ENCODE assay signal across 18 cellular contexts in the genomic region with DNA sequence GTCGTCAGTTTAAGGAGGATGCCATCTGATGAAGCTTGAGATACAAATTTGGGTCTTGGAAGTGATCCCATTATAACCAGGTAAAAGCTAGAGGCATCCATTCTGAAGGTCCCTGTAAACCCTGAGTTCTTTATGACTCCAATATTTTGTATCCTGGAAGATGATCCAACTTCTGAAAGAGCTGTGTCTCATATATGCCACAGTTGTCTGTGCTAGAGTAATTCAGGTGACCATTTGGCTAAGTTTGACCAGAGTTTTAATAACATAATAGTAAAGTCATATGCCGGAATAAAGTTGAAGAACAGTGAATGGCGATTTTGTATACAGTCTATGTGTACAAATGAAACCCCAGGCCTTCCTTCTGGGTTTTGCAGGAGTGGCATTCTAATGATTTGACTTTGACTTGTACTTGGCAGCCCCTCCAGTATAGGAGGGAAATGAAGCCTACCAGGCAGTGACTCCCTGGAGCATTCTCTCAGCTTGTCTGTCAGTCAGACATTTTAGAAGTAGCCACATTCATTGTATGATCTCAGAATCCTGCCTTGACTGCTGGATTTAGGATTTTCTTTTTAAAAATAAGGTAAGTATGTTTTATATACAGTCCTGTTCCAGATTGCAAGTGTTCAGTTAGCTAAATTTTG. TPM values are rescaled to one million over a fixed set of nuclear protein-coding genes. Genes with fewer than 3 reads are reported as not detected.
DNase-seq lines count a peak whose midpoint lies in the region; ATAC-seq, FAIRE-seq and TF ChIP-seq lines count a peak whose summit lies in the region.
"Had no signal": no experiment of that assay in that cellular context is flagged by ENCODE, and none has a peak within 500 bp of the region (broad histone marks: within the 10 kb centered on the region; RNA-seq: fewer than 3 reads in every experiment).

No MANE protein-coding gene starts in this region.

- H3K27ac ChIP-seq in esophagus muscularis mucosa (replicated peaks in 1 of 4) (peak overlapping the region in 3 of 4 donors; percentile 7 to 39 (median 23)), rectal smooth muscle tissue (ENCODE audit: low read depth, low read length) (peak overlapping the region; percentile 32)
- H3K27ac ChIP-seq: C4-2B had no signal

- H3K27me3 ChIP-seq in esophagus muscularis mucosa, result no peaks in the 10 kb centered on the region
- no peaks in the 10 kb centered on the region for H3K27me3 ChIP-seq in rectal smooth muscle tissue (ENCODE audit: control insufficient read depth, insufficient read depth, low read length)

- peaks cover 0 to 32% (median 17%) of the 10 kb centered on the region in 4 donors for H3K4me1 ChIP-seq in esophagus muscularis mucosa
- no peaks in the 10 kb centered on the region for H3K4me1 ChIP-seq in rectal smooth muscle tissue (ENCODE audit: control insufficient read depth, insufficient read depth, low read length)
- H3K4me1 ChIP-seq: BE2C had no signal

- intact Hi-C loops in esophagus muscularis mucosa (cut with DNase I) (no loop called here), left cardiac atrium (cut with DNase I) (no loop called here)

- no peak for TF ChIP-seq POLR2A in H54 (IDR thresholded peaks at IDR 0.05; ENCODE audit: low read depth, low read length)
- no peak for TF ChIP-seq POLR2A in esophagus muscularis mucosa (IDR thresholded peaks at IDR 0.05; ENCODE audit: low read depth)

- no peak overlapping the region for H3K9ac ChIP-seq in rectal smooth muscle tissue (ENCODE audit: low read length)

- no peaks in the 10 kb centered on the region for H3K9me3 ChIP-seq in esophagus muscularis mucosa
- H3K9me3 ChIP-seq: BE2C had no signal

- H3K4me3 ChIP-seq in esophagus muscularis mucosa (no peak overlapping the region), rectal smooth muscle tissue (ENCODE audit: low read length) (no peak overlapping the region)

- TF ChIP-seq EP300 in esophagus muscularis mucosa (IDR thresholded peaks at IDR 0.05), result no peak

- DNase-seq in H54 (ENCODE audit: insufficient read length, low spot score) (no peak), esophagus muscularis mucosa (ENCODE audit: extremely low spot score) (no peak), left cardiac atrium (no peak), hypothalamus (lab: John Stamatoyannopoulos, UW) (no peak)
- no peak for DNase-seq in activated naive CD4-positive, alpha-beta T cell treated with Interleukin-2 at 50 U/mL for 16 hours
- DNase-seq in stimulated activated naive CD4-positive, alpha-beta T cell treated with Interleukin-2 at 50 U/mL for 16 hours (lab: John Stamatoyannopoulos, UW), result no peak
- DNase-seq: BE2C; CD4-positive, alpha-beta memory T cell; DMS153; DMS79 treated with DMSO at 0.1 percent for 48 hours; EL had no signal

- TF ChIP-seq CTCF in esophagus muscularis mucosa (IDR thresholded peaks at IDR 0.05), result no peak

- ATAC-seq in left cardiac atrium, result peak; percentile 33 to 44
- ATAC-seq: HCT116 had no signal

- peak; percentile 6 for FAIRE-seq in H54 (lab: Jason Lieb, UNC)
- FAIRE-seq: A204.1, G401.6, GM12891, GM19239 had no signal

- H3K36me3 ChIP-seq in esophagus muscularis mucosa (no peaks in the 10 kb centered on the region), rectal smooth muscle tissue (ENCODE audit: control insufficient read depth, insufficient read depth, low read length) (no peaks in the 10 kb centered on the region)
- H3K36me3 ChIP-seq: BE2C had no signal

- WGBS in esophagus muscularis mucosa, result 67% methylated on average over 3 of the region's 3 CpGs

RNA-seq across cellular contexts. Expression of a gene that starts 39.6 kb away (rescaled TPM):
- total RNA-seq in esophagus muscularis mucosa, result 10 to 100 TPM; 16.2 to 30.2 (median 20.4) TPM
- 10 to 100 TPM; 12.0 to 16.4 TPM for total RNA-seq in left cardiac atrium
